ENCODE assay signal across 18 cellular contexts in the genomic region with DNA sequence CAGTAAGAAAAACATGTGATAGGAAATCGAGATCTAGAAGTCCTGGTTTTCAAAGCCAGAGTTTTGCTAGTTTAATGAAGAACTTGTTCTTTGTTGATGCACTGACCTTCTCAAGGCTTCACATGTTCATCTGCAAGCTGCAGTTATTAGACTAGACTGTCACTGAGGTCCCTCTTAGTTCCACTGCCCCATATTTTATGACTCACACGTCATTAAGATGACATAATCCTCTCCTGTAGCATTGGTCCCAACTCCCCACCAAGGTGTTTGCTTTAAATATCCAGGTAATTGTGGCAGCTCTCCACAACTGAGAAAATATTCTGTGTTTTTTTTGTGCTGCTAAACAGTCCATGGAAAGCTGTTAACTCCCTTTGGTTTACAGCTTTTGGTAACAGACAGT.
"Had no signal": no experiment of that assay in that cellular context is flagged by ENCODE, and none has a peak within 500 bp of the region (broad histone marks: within the 10 kb centered on the region; RNA-seq: fewer than 3 reads in every experiment).

No MANE protein-coding gene starts in this region.

- H3K27me3 ChIP-seq: esophagus muscularis mucosa, foreskin keratinocyte, neural progenitor cell, suprapubic skin, vagina had no signal

- DNase-seq: dermis blood vessel endothelial cell; effector memory CD4-positive, alpha-beta T cell; foreskin keratinocyte; kidney; stimulated activated CD4-positive, alpha-beta T cell treated with anti-CD3 and anti-CD28 coated beads, Interleukin-12 subunit alpha, Interleukin-12 subunit beta, amount 100 ng/mL, for 4 hours; stimulated activated CD4-positive, alpha-beta T cell treated with anti-CD3 and anti-CD28 coated beads, Interleukin-1b, Interleukin-23, amount 100 ng/mL, for 48 hours; stimulated activated CD4-positive, alpha-beta T cell treated with anti-CD3 and anti-CD28 coated beads, Interleukin-4, amount 100 ng/mL, for 1 hour; stimulated activated CD8-positive, alpha-beta memory T cell treated with anti-CD3 and anti-CD28 coated beads, Interleukin-4, amount 100 ng/mL, for 48 hours; stimulated activated naive CD4-positive, alpha-beta T cell; stimulated activated naive CD8-positive, alpha-beta T cell treated with anti-CD3 and anti-CD28 coated beads, Interleukin-15, amount 100 ng/mL, for 72 hours had no signal

- H3K4me1 ChIP-seq: foreskin keratinocyte, neural progenitor cell, parathyroid adenoma, suprapubic skin, vagina had no signal

- H3K27ac ChIP-seq: coronary artery, esophagus muscularis mucosa, foreskin keratinocyte, neural progenitor cell, parathyroid adenoma, suprapubic skin, vagina had no signal

- H3K36me3 ChIP-seq: esophagus muscularis mucosa, neural progenitor cell, suprapubic skin, vagina had no signal

- H3K9me3 ChIP-seq: esophagus muscularis mucosa, suprapubic skin, vagina had no signal

- H3K4me3 ChIP-seq: coronary artery, esophagus muscularis mucosa, lung, neural progenitor cell, smooth muscle cell, suprapubic skin, vagina had no signal
